Comparison of ENCODE assay signal across 29 cellular contexts in genomic region chr2:199814845-199815211, GRCh38. TPM values are rescaled to one million over a fixed set of nuclear protein-coding genes. Genes with fewer than 3 reads are reported as not detected.
"Had no signal": no experiment of that assay in that cellular context is flagged by ENCODE, and none has a peak within 500 bp of the region (broad histone marks: within the 10 kb centered on the region; RNA-seq: fewer than 3 reads in every experiment).

No MANE protein-coding gene starts in this region.

- H3K9me3 Mint-ChIP-seq: activated CD4-positive, alpha-beta T cell treated with anti-CD3 and anti-CD28 coated beads, Interleukin-2, amount 10 ng/mL, durations not matched to agents 7 days and 5 days; activated naive CD4-positive, alpha-beta T cell treated with anti-CD3 and anti-CD28 coated beads for 36 hours; activated naive CD4-positive, alpha-beta T cell treated with anti-CD3 and anti-CD28 coated beads, Interleukin-2, amount 50 U/mL, for 72 hours; activated T-cell treated with anti-CD3 and anti-CD28 coated beads, Interleukin-2, amount 50 U/mL, for 24 hours; activated T-helper 2 cell treated with anti-CD3 and anti-CD28 coated beads, Interferon-gamma antibody, Interleukin-2, Interleukin-4, amounts not matched to agents 10 μg/mL and 5 μg/mL and 100 μg/mL, durations not matched to agents 14 hours and 24 hours and 36 hours; central memory CD8-positive, alpha-beta T cell; WTC11 had no signal

- H3K4me3 Mint-ChIP-seq: activated CD4-positive, alpha-beta T cell treated with anti-CD3 and anti-CD28 coated beads for 36 hours; activated CD4-positive, alpha-beta T cell treated with anti-CD3 and anti-CD28 coated beads, Interleukin-2, amount 10 ng/mL, durations not matched to agents 7 days and 5 days; activated CD8-positive, alpha-beta T cell treated with anti-CD3 and anti-CD28 coated beads, Interleukin-2, amount 10 ng/mL, durations not matched to agents 7 days and 5 days; activated naive CD4-positive, alpha-beta T cell treated with anti-CD3 and anti-CD28 coated beads for 36 hours; activated T-cell treated with anti-CD3 and anti-CD28 coated beads, Interleukin-2, amount 50 U/mL, for 24 hours; central memory CD8-positive, alpha-beta T cell; WTC11 had no signal

- H3K36me3 Mint-ChIP-seq: activated naive CD4-positive, alpha-beta T cell treated with anti-CD3 and anti-CD28 coated beads, Interleukin-2, amount 50 U/mL, for 72 hours; WTC11 had no signal

- H3K27me3 Mint-ChIP-seq: activated CD4-positive, alpha-beta T cell treated with anti-CD3 and anti-CD28 coated beads for 36 hours; activated CD4-positive, alpha-beta T cell treated with anti-CD3 and anti-CD28 coated beads, Interleukin-2, amount 10 ng/mL, durations not matched to agents 7 days and 5 days; central memory CD8-positive, alpha-beta T cell had no signal

- H2AFZ ChIP-seq: PC-9 had no signal

- H3K4me2 ChIP-seq: PC-9 had no signal

- H3K36me3 ChIP-seq: brain microvascular endothelial cell, cardiac muscle cell had no signal

- H3K27ac ChIP-seq: brain microvascular endothelial cell, cardiac muscle cell, PC-9, RWPE1, SK-N-MC had no signal

- ATAC-seq: activated CD4-positive, alpha-beta T cell treated with anti-CD3 and anti-CD28 coated beads for 36 hours; activated CD4-positive, CD25-positive, alpha-beta regulatory T cell treated with anti-CD3 and anti-CD28 coated beads, Interleukin-2, amount 50 U/mL, for 24 hours; activated CD8-positive, alpha-beta T cell treated with anti-CD3 and anti-CD28 coated beads, Interleukin-2, amount 10 ng/mL, durations not matched to agents 7 days and 5 days; activated naive CD4-positive, alpha-beta T cell treated with anti-CD3 and anti-CD28 coated beads, Interleukin-2, amount 50 U/mL, for 72 hours; WTC11 had no signal

- H3K27ac Mint-ChIP-seq: activated CD4-positive, alpha-beta T cell treated with anti-CD3 and anti-CD28 coated beads for 36 hours; activated CD4-positive, alpha-beta T cell treated with anti-CD3 and anti-CD28 coated beads, Interleukin-2, amount 10 ng/mL, durations not matched to agents 7 days and 5 days; activated CD8-positive, alpha-beta T cell treated with anti-CD3 and anti-CD28 coated beads, Interleukin-2, amount 10 ng/mL, durations not matched to agents 7 days and 5 days; activated naive CD4-positive, alpha-beta T cell treated with anti-CD3 and anti-CD28 coated beads for 36 hours; activated naive CD4-positive, alpha-beta T cell treated with anti-CD3 and anti-CD28 coated beads, Interleukin-2, amount 50 U/mL, for 72 hours; activated T-cell treated with anti-CD3 and anti-CD28 coated beads, Interleukin-2, amount 50 U/mL, for 24 hours; activated T-helper 2 cell treated with anti-CD3 and anti-CD28 coated beads, Interferon-gamma antibody, Interleukin-2, Interleukin-4, amounts not matched to agents 10 μg/mL and 5 μg/mL and 100 μg/mL, durations not matched to agents 14 hours and 24 hours and 36 hours; WTC11 had no signal

- H3K4me3 ChIP-seq: cardiac muscle cell, PC-9, SK-N-MC had no signal

- H3K4me1 Mint-ChIP-seq: activated CD4-positive, alpha-beta T cell treated with anti-CD3 and anti-CD28 coated beads for 36 hours; central memory CD8-positive, alpha-beta T cell had no signal

- DNase-seq: activated CD4-positive, alpha-beta T cell treated with anti-CD3 and anti-CD28 coated beads for 36 hours; activated CD4-positive, alpha-beta T cell treated with anti-CD3 and anti-CD28 coated beads, Interleukin-2, amount 10 ng/mL, durations not matched to agents 7 days and 5 days; activated CD4-positive, alpha-beta T cell treated with anti-CD3 and anti-CD28 coated beads, Interleukin-2, amount 50 U/mL, for 48 hours; activated CD8-positive, alpha-beta T cell treated with anti-CD3 and anti-CD28 coated beads, Interleukin-2, amount 10 ng/mL, durations not matched to agents 7 days and 5 days; activated gamma-delta T cell treated with Interleukin-2 at 50 U/mL for 16 hours; activated naive CD4-positive, alpha-beta T cell treated with anti-CD3 and anti-CD28 coated beads for 36 hours; activated T-cell treated with anti-CD3 and anti-CD28 coated beads, Interleukin-2, amount 50 U/mL, for 24 hours; amniotic stem cell; aorta; brain microvascular endothelial cell; NCI-H1105; NCI-H1417 treated with DMSO at 0.1 percent for 48 hours; NCI-H1930; NCI-H2081 treated with DMSO at 0.1 percent for 48 hours; NCI-H510A; NCI-H526; NCI-H748 treated with DMSO at 0.1 percent for 48 hours; NK-92 treated with Interleukin-12 subunit alpha and Interleukin-12 subunit beta, amount 100 ng/mL, for 24 hours; PC-9; Right ventricle myocardium superior; T1000 had no signal

- H3K27me3 ChIP-seq: brain microvascular endothelial cell, cardiac muscle cell had no signal

RNA-seq across cellular contexts. Expression of gene FTCDNL1, which starts 36.2 kb away (rescaled TPM):
- polyA plus RNA-seq: aorta had no signal
